ENCODE assay signal across 8 cellular contexts in genomic region chr1:12601690-12602632, GRCh38. TPM values are rescaled to one million over a fixed set of nuclear protein-coding genes. Genes with fewer than 3 reads are reported as not detected.
DNase-seq lines count a peak whose midpoint lies in the region; ATAC-seq and TF ChIP-seq lines count a peak whose summit lies in the region.

No MANE protein-coding gene starts in this region.

- no peaks in the 10 kb centered on the region for H3K27me3 ChIP-seq in HCT116 (ENCODE audit: insufficient read depth, low read length)
- H3K27me3 ChIP-seq in left ventricle myocardium inferior (ENCODE audit: low read depth): no peaks in the 10 kb centered on the region

- intact Hi-C loops in HCT116 (cut with micrococcal nuclease): loop anchor here (1.0 kb wide), 1 partner anchor 17 kb away; no protein-coding TSS in a partner anchor
- intact Hi-C loops in left ventricle myocardium inferior (cut with micrococcal nuclease): loop anchor here (2.0 kb wide), 1 partner anchor 13 kb away; no protein-coding TSS in a partner anchor

- DNase-seq in HCT116 (ENCODE audit: low read depth, low spot score) (peak; percentile 56), T-helper 17 cell (no peak), left ventricle myocardium inferior (no peak), smooth muscle cell of the brain vasculature (ENCODE audit: low read depth, low spot score) (peak; percentile 28), DMS79 treated with DMSO at 0.1 percent for 48 hours (lab: John Stamatoyannopoulos, UW) (no peak)

- RAD21 ChIA-PET in HCT116 (lab: Charles Lee; ENCODE audit: low non-redundant PET in 1 of 2, low total read pairs in 2 of 2, uncharacterized antibody in 2 of 2, unreplicated experiment in 2 of 2): interaction anchor here in 1 of 2 experiments (0.8 to 2.3 kb wide), 4 partner anchors 14 to 329 kb away, joined by 3 to 12 read pairs (median 4); partner anchors contain the start of gene DHRS3

- H3K9ac ChIP-seq in HCT116 (ENCODE audit: low read length): peak overlapping the region; percentile 32

- peaks cover 68% of the 10 kb centered on the region for H3K79me2 ChIP-seq in HCT116 (ENCODE audit: insufficient read depth, low read length)

- no peaks in the 10 kb centered on the region for H3K9me3 ChIP-seq in HCT116 (ENCODE audit: control insufficient read depth in 1 of 2, insufficient read depth in 1 of 2, low read depth in 1 of 2, low read length in 2 of 2)
- no peaks in the 10 kb centered on the region for H3K9me3 ChIP-seq in T-helper 17 cell (ENCODE audit: control insufficient read depth, low read length, poor library complexity, severe bottlenecking)
- H3K9me3 ChIP-seq in left ventricle myocardium inferior (replicated peaks): peaks cover 6% of the 10 kb centered on the region

- H3K4me1 Mint-ChIP-seq in T-helper 17 cell: peaks cover 41% of the 10 kb centered on the region

- no TSS peak for BruUV-seq in HCT116 (replicated peaks; lab: Mats Ljungman, UMichigan)

- TF ChIP-seq CTCF in HCT116 (IDR thresholded peaks at IDR 0.05 in 2 of 3, conservative IDR thresholded peaks at IDR 0.05 in 1 of 3; ENCODE audit: borderline replicate concordance in 1 of 3, insufficient read depth in 1 of 3, low read depth in 2 of 3, low read length in 2 of 3) (no peak), left ventricle myocardium inferior (IDR thresholded peaks at IDR 0.05; ENCODE audit: borderline replicate concordance) (no peak)

- no peaks in the 10 kb centered on the region for H4K20me1 ChIP-seq in HCT116 (ENCODE audit: insufficient read depth)

- peak overlapping the region; percentile 97 for H3K27ac Mint-ChIP-seq in T-helper 17 cell

- H3K27me3 Mint-ChIP-seq in T-helper 17 cell: no peaks in the 10 kb centered on the region

- peak overlapping the region; percentile 23 for H3K27ac ChIP-seq in HCT116 (ENCODE audit: low read depth, low read length)
- peak overlapping the region; percentile 93 for H3K27ac ChIP-seq in left ventricle myocardium inferior (replicated peaks)

- POLR2A ChIA-PET in HCT116 (lab: Charles Lee): interaction anchor here (1.2 kb wide), 1 partner anchor 16 kb away, joined by 3 read pairs; the partner anchor contains the start of gene DHRS3

- H3K4me1 ChIP-seq in HCT116 (ENCODE audit: control insufficient read depth in 1 of 2, insufficient read depth in 2 of 2, low read length in 2 of 2) (peaks cover 64 to 90% of the 10 kb centered on the region in 2 experiments), left ventricle myocardium inferior (peaks cover 85% of the 10 kb centered on the region)

- no peak overlapping the region for H3K4me3 ChIP-seq in HCT116 (replicated peaks in 1 of 2; ENCODE audit: low read depth in 1 of 2, low read length in 2 of 2)
- H3K4me3 ChIP-seq in left ventricle myocardium inferior: no peak overlapping the region

- no peaks in the 10 kb centered on the region for H3K9me2 ChIP-seq in HCT116 (ENCODE audit: insufficient read depth)

- H3K4me3 Mint-ChIP-seq in T-helper 17 cell: no peak overlapping the region

- no peak for TF ChIP-seq POLR2A in HCT116 (IDR thresholded peaks at IDR 0.05; ENCODE audit: borderline replicate concordance, extremely low read depth, insufficient read depth, insufficient read length)

- ATAC-seq in HCT116: peak; percentile 47
- ATAC-seq in T-helper 17 cell: no peak
- ATAC-seq in HG02970 (IDR thresholded peaks at IDR 0.05; ENCODE audit: low FRiP score, unreplicated experiment): no peak
- no peak for ATAC-seq in GM18907 (IDR thresholded peaks at IDR 0.05; ENCODE audit: unreplicated experiment)
- no peak for ATAC-seq in GM21367 (IDR thresholded peaks at IDR 0.05; ENCODE audit: unreplicated experiment)

- H3K36me3 ChIP-seq in HCT116 (ENCODE audit: control insufficient read depth in 1 of 2, insufficient read depth in 2 of 2, low read length in 2 of 2): no peaks in the 10 kb centered on the region; a peak in 1 of 4 replicates
- peaks cover 4% of the 10 kb centered on the region for H3K36me3 ChIP-seq in left ventricle myocardium inferior

- no peak for TF ChIP-seq RAD21 in HCT116 (IDR thresholded peaks at IDR 0.05; ENCODE audit: low read depth)

- no peaks in the 10 kb centered on the region for H3K36me3 Mint-ChIP-seq in T-helper 17 cell (ENCODE audit: low read depth)

- CTCF ChIA-PET in HCT116 (lab: Charles Lee): interaction anchor here (0.5 to 2.3 kb wide), 7 partner anchors 13 to 283 kb away, joined by 3 to 17 read pairs (median 3); partner anchors contain the start of gene DHRS3

- peak overlapping the region; percentile 67 for H3K4me2 ChIP-seq in HCT116 (ENCODE audit: low read length)

- no peak overlapping the region for H2AFZ ChIP-seq in HCT116 (ENCODE audit: low read depth, low read length, poor library complexity, severe bottlenecking)

TF ChIP-seq in HCT116, 20 proteins besides CTCF, POLR2A, EP300 and RAD21:
- no peak; the same call in 1 of the 2 replicates for TF ChIP-seq POLR2AphosphoS5 (IDR thresholded peaks at IDR 0.05; ENCODE audit: low read depth, low read length)
- TF ChIP-seq TCF7L2 (IDR thresholded peaks at IDR 0.05; ENCODE audit: borderline replicate concordance, extremely low read depth, insufficient read depth, insufficient read length): peak; percentile 80

RNA-seq across cellular contexts. Expression of gene DHRS3, which starts 16.0 kb away (rescaled TPM):
- total RNA-seq in HCT116 (2021; ENCODE audit: unreplicated experiment): 87.0 TPM
- polyA plus RNA-seq in HCT116 (2012): 91.6 and 92.2 TPM in 2 replicates
- 10 to 100 TPM; 31.0 to 38.3 TPM for total RNA-seq in T-helper 17 cell
- total RNA-seq in left ventricle myocardium inferior: 89.7 TPM

RNA-seq across cellular contexts. Expression of gene AADACL4, which starts 41.9 kb away (rescaled TPM):
- total RNA-seq in HCT116 (2021; ENCODE audit: unreplicated experiment) (not detected), T-helper 17 cell (not detected), left ventricle myocardium inferior (not detected)
- not detected in 2 replicates for polyA plus RNA-seq in HCT116 (2012)

Comparison
In these comparisons a context has a peak if more than half of its experiments do, and no peak if none do; other contexts are left out.
1. DNase-seq: peak in HCT116 (single experiment) and smooth muscle cell of the brain vasculature (single experiment); none in T-helper 17 cell (0 of 3), left ventricle myocardium inferior (single experiment) and DMS79 treated with DMSO at 0.1 percent for 48 hours (single experiment).